ENCODE assay signal across 9 cellular contexts in genomic region chr11:123429851-123430735, GRCh38. TPM values are rescaled to one million over a fixed set of nuclear protein-coding genes. Genes with fewer than 3 reads are reported as not detected.
DNase-seq lines count a peak whose midpoint lies in the region; ATAC-seq and TF ChIP-seq lines count a peak whose summit lies in the region.
"Had no signal": no experiment of that assay in that cellular context is flagged by ENCODE, and none has a peak within 500 bp of the region (broad histone marks: within the 10 kb centered on the region; RNA-seq: fewer than 3 reads in every experiment).

GRAMD1B (plus strand) TSS chr11:123430269; CDS start chr11:123430793, 524 bp downstream.

- H3K9me3 Mint-ChIP-seq in CD4-positive, alpha-beta T cell = no peaks in the 10 kb centered on the region

- no peaks in the 10 kb centered on the region for H4K20me1 ChIP-seq in mammary epithelial cell (ENCODE audit: insufficient read depth, low read length)

- H3K36me3 ChIP-seq in MG63 (no peaks in the 10 kb centered on the region), mammary epithelial cell (ENCODE audit: insufficient read depth, low read length) (no peaks in the 10 kb centered on the region)

- no peaks in the 10 kb centered on the region for H3K79me2 ChIP-seq in mammary epithelial cell (ENCODE audit: insufficient read depth, low read length)

- H3K4me1 ChIP-seq in mammary epithelial cell (ENCODE audit: insufficient read depth, low read length) = peaks cover 11% of the 10 kb centered on the region

- DNase-seq in CD4-positive, alpha-beta T cell = peak; percentile 66 to 80 (median 74)
- peak; percentile 56 for DNase-seq in MG63
- DNase-seq in UCSD-AML1 (lab: John Stamatoyannopoulos, UW; ENCODE audit: unreplicated experiment) = peak; percentile 55
- DNase-seq in mammary epithelial cell = no peak
- peak; percentile 39 for DNase-seq in kidney tubule cell (ENCODE audit: low spot score)
- peak; percentile 59 for DNase-seq in stimulated activated CD4-positive, alpha-beta T cell treated with anti-CD3 and anti-CD28 coated beads, Interleukin-2, amount 100 ng/mL, for 4 hours (ENCODE audit: low read depth)

- BruUV-seq in mammary epithelial cell (replicated peaks; lab: Mats Ljungman, UMichigan) = no TSS peak

- H3K4me1 Mint-ChIP-seq in CD4-positive, alpha-beta T cell (ENCODE audit: low read depth) = peaks cover 28% of the 10 kb centered on the region

- peak within 1 kb of the TSS; percentile 96 for H3K4me3 Mint-ChIP-seq in CD4-positive, alpha-beta T cell

- H3K4me2 ChIP-seq in mammary epithelial cell (ENCODE audit: insufficient read depth, low read depth, low read length) = peak within 1 kb of the TSS; percentile 83

- in situ Hi-C loops in mammary epithelial cell (cut with MboI; ENCODE audit: low sequenced_read_pairs in 2 of 2) = no loop called here

- peak within 1 kb of the TSS; percentile 76 for H3K27ac Mint-ChIP-seq in CD4-positive, alpha-beta T cell

- H3K9me3 ChIP-seq in CD4-positive, alpha-beta T cell (ENCODE audit: control insufficient read depth, low read length) = no peaks in the 10 kb centered on the region
- H3K9me3 ChIP-seq in MG63 (no peaks in the 10 kb centered on the region), mammary epithelial cell (replicated peaks; ENCODE audit: insufficient read depth, low read length) (no peaks in the 10 kb centered on the region)

- H2AFZ ChIP-seq in mammary epithelial cell (ENCODE audit: low read depth, low read length) = peak within 1 kb of the TSS; percentile 82

- POLR2A ChIA-PET in CD4-positive, alpha-beta T cell (lab: Charles Lee) = interaction anchor here (1.1 to 1.8 kb wide), 2 partner anchors 10 to 21 kb away, joined by 3 to 4 read pairs; no protein-coding TSS in a partner anchor

- intact Hi-C loops in CD4-positive, alpha-beta T cell (cut with DNase I, micrococcal nuclease) = loop anchor here in 1 of 2 experiments (2.0 to 10.0 kb wide), 2 partner anchors 23 to 315 kb away; partner anchors contain the start of gene ZNF202
- intact Hi-C loops in mammary epithelial cell (cut with micrococcal nuclease) = no loop called here

- WGBS in mammary epithelial cell (ENCODE audit: low coverage, missing lambda C conversion rate) = 20% methylated on average over 15 of the region's 58 CpGs

- peak within 1 kb of the TSS; percentile 42 for H3K27ac ChIP-seq in CD4-positive, alpha-beta T cell (ENCODE audit: low read depth, low read length)
- no peak within 1 kb of the TSS for H3K27ac ChIP-seq in mammary epithelial cell (ENCODE audit: insufficient read depth, low read depth, low read length)

- TF ChIP-seq CTCF in CD4-positive, alpha-beta T cell (IDR thresholded peaks at IDR 0.05) = no peak
- no peak for TF ChIP-seq CTCF in mammary epithelial cell (conservative IDR thresholded peaks at IDR 0.05 in 1 of 2, IDR thresholded peaks at IDR 0.05 in 1 of 2; ENCODE audit: extremely low read depth in 1 of 2, insufficient read depth in 1 of 2, low read depth in 1 of 2, low read length in 2 of 2)

- H3K4me3 ChIP-seq in MG63 (peak within 1 kb of the TSS; percentile 45), mammary epithelial cell (replicated peaks in 1 of 3; ENCODE audit: insufficient read depth in 1 of 3, low read depth in 2 of 3, low read length in 3 of 3) (peak within 1 kb of the TSS; percentile 32 to 40 (median 33))
- H3K4me3 ChIP-seq: K562 had no signal

- H3K27me3 Mint-ChIP-seq in CD4-positive, alpha-beta T cell = no peaks in the 10 kb centered on the region

- peak; percentile 85 for ATAC-seq in CD4-positive, alpha-beta T cell (ENCODE audit: poor library complexity)
- ATAC-seq in GM21526 (IDR thresholded peaks at IDR 0.05; ENCODE audit: low FRiP score, unreplicated experiment) = peak; percentile 69
- ATAC-seq in HG03442 (IDR thresholded peaks at IDR 0.05; ENCODE audit: unreplicated experiment) = no peak
- ATAC-seq: K562 had no signal

- no peak within 1 kb of the TSS for H3K9ac ChIP-seq in mammary epithelial cell (ENCODE audit: insufficient read depth, low read length)

- CTCF ChIA-PET in CD4-positive, alpha-beta T cell (lab: Charles Lee) = interaction anchor here (0.6 kb wide), 1 partner anchor 150 kb away, joined by 3 read pairs; no protein-coding TSS in a partner anchor
- CTCF ChIA-PET in mammary epithelial cell (lab: Charles Lee; ENCODE audit: low non-redundant PET) = no interaction called here

- H3K27me3 ChIP-seq in CD4-positive, alpha-beta T cell (ENCODE audit: control insufficient read depth, insufficient read depth, low read length) = no peaks in the 10 kb centered on the region
- H3K27me3 ChIP-seq in MG63 (peaks cover 13% of the 10 kb centered on the region), mammary epithelial cell (ENCODE audit: insufficient read depth, low read length) (peaks cover 17% of the 10 kb centered on the region)

- peaks cover 4% of the 10 kb centered on the region for H3K36me3 Mint-ChIP-seq in CD4-positive, alpha-beta T cell (ENCODE audit: low read depth)

- dilution Hi-C loops in mammary epithelial cell (cut with HindIII; ENCODE audit: low sequenced_read_pairs) = loop anchor here (5.0 kb wide), 1 partner anchor 83 kb away; no protein-coding TSS in a partner anchor

RNA-seq across cellular contexts. Expression of gene GRAMD1B, which starts in this region (rescaled TPM):
- total RNA-seq in CD4-positive, alpha-beta T cell = 10 to 100 TPM; 16.1 to 21.8 TPM
- total RNA-seq in MG63 (2014; rRNA removed; shearing (Covaris generic); ENCODE audit: low replicate concordance) = not detected in 2 replicates
- total RNA-seq in mammary epithelial cell = under 1 TPM in 1 of 2 donors, not detected in 1; 0.17 TPM
- polyA plus RNA-seq in mammary epithelial cell = 0.05 TPM
- not detected for polyA minus RNA-seq in mammary epithelial cell
- polyA plus RNA-seq: K562 had no signal

Comparison
In these comparisons a context has a peak if more than half of its experiments do, and no peak if none do; other contexts are left out.
1. RNA of gene GRAMD1B (total RNA-seq): 16.1 to 21.8 TPM in CD4-positive, alpha-beta T cell; 0.17 TPM in mammary epithelial cell and not detected in MG63; every median in the first group is over 10 times any median in the second.
2. Peak in DNase-seq and H3K4me3 ChIP-seq in MG63; RNA of the gene not detected or under 1 TPM.